Comparison of ENCODE assay signal across 8 cellular contexts in the genomic region with DNA sequence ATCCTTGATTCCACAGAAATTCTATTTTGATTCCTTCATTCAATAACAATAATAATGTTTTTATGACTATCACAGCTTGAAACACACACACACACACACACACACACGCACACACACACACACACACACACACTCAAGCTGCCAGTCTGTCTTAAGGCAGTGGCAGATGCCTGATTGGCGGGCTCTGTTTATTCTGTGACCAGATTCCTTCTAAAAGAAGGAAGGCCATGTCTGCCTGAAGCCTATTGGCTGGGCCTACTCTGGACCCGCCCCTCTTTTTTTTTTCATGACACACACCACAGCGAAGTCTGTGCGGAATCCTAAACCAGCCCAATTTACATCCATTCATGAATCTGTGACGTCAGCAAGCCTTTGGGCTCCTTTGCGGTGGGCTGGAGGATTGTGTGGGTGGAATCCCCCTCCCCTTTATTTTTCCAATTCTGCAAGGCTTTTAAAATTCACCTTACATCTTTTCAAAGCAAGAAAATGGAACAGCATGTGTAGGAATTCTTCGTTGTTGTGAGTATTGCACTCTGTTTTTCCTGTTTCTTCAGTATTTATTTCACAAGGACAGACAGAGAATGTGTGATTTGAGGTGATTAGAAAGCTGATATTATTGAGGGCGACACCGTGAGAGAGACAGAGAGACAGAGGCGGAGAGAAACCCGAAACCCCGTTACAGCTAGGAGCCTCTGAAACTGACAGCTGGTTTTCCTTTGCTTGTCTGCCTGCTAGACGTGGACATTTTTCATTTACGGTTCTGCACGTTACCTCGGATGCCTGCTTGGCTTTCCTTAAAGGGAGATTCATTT. TPM values are rescaled to one million over a fixed set of nuclear protein-coding genes. Genes with fewer than 3 reads are reported as not detected.
A peak's percentile ranks its signal among the peaks of the same experiment; 100 is the strongest.
DNase-seq lines count a peak whose midpoint lies in the region; ATAC-seq and TF ChIP-seq lines count a peak whose summit lies in the region.

A gene with protein sequence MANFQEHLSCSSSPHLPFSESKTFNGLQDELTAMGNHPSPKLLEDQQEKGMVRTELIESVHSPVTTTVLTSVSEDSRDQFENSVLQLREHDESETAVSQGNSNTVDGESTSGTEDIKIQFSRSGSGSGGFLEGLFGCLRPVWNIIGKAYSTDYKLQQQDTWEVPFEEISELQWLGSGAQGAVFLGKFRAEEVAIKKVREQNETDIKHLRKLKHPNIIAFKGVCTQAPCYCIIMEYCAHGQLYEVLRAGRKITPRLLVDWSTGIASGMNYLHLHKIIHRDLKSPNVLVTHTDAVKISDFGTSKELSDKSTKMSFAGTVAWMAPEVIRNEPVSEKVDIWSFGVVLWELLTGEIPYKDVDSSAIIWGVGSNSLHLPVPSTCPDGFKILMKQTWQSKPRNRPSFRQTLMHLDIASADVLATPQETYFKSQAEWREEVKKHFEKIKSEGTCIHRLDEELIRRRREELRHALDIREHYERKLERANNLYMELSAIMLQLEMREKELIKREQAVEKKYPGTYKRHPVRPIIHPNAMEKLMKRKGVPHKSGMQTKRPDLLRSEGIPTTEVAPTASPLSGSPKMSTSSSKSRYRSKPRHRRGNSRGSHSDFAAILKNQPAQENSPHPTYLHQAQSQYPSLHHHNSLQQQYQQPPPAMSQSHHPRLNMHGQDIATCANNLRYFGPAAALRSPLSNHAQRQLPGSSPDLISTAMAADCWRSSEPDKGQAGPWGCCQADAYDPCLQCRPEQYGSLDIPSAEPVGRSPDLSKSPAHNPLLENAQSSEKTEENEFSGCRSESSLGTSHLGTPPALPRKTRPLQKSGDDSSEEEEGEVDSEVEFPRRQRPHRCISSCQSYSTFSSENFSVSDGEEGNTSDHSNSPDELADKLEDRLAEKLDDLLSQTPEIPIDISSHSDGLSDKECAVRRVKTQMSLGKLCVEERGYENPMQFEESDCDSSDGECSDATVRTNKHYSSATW (plus strand): TSS at position 287 of the 812 bp plus-strand sequence. CDS start 65,446 bp downstream, outside the sequence.

- H3K9me3 ChIP-seq in CD4-positive, CD25-positive, alpha-beta regulatory T cell (ENCODE audit: control insufficient read depth in 2 of 2, low read length in 2 of 2): no peaks in the 10 kb centered on the region
- no peaks in the 10 kb centered on the region for H3K9me3 ChIP-seq in esophagus squamous epithelium
- no peaks in the 10 kb centered on the region for H3K9me3 ChIP-seq in mononuclear cell (ENCODE audit: low read depth, low read length)

- TF ChIP-seq CTCF in esophagus squamous epithelium (IDR thresholded peaks at IDR 0.05): no peak

- CTCF ChIA-PET in activated CD8-positive, alpha-beta memory T cell treated with anti-CD3 and anti-CD28 coated beads, Interleukin-2, amount 10 ng/mL, durations not matched to agents 7 days and 5 days (lab: Charles Lee): interaction anchor here (1.5 kb wide), 1 partner anchor 10 kb away, joined by 3 read pairs; no protein-coding TSS in a partner anchor

- TF ChIP-seq POLR2A in esophagus squamous epithelium (IDR thresholded peaks at IDR 0.05): no peak

- H3K36me3 ChIP-seq in CD4-positive, CD25-positive, alpha-beta regulatory T cell (ENCODE audit: control insufficient read depth, insufficient read depth, low read length): no peaks in the 10 kb centered on the region
- no peaks in the 10 kb centered on the region for H3K36me3 ChIP-seq in esophagus squamous epithelium

- H3K4me1 Mint-ChIP-seq in CD4-positive, CD25-positive, alpha-beta regulatory T cell: peaks cover 7 to 13% (median 10%) of the 10 kb centered on the region in 4 donors
- H3K4me1 Mint-ChIP-seq in activated CD8-positive, alpha-beta memory T cell treated with anti-CD3 and anti-CD28 coated beads, Interleukin-2, amount 10 ng/mL, durations not matched to agents 7 days and 5 days: peaks cover 8% of the 10 kb centered on the region

- H3K36me3 Mint-ChIP-seq in CD4-positive, CD25-positive, alpha-beta regulatory T cell: no peaks in the 10 kb centered on the region
- H3K36me3 Mint-ChIP-seq in activated CD8-positive, alpha-beta memory T cell treated with anti-CD3 and anti-CD28 coated beads, Interleukin-2, amount 10 ng/mL, durations not matched to agents 7 days and 5 days: no peaks in the 10 kb centered on the region

- 1% methylated on average over 16 to 17 of the region's 17 CpGs for WGBS in esophagus squamous epithelium, 2 donors

- H3K9me3 Mint-ChIP-seq in CD4-positive, CD25-positive, alpha-beta regulatory T cell: peaks cover 0 to 2% (median 0%) of the 10 kb centered on the region in 7 donors
- no peaks in the 10 kb centered on the region for H3K9me3 Mint-ChIP-seq in activated CD8-positive, alpha-beta memory T cell treated with anti-CD3 and anti-CD28 coated beads, Interleukin-2, amount 10 ng/mL, durations not matched to agents 7 days and 5 days (ENCODE audit: low read depth)

- H3K27ac Mint-ChIP-seq in CD4-positive, CD25-positive, alpha-beta regulatory T cell: peak within 1 kb of the TSS in 1 of 3 donors; percentile 42
- peak within 1 kb of the TSS; percentile 22 for H3K27ac Mint-ChIP-seq in activated CD8-positive, alpha-beta memory T cell treated with anti-CD3 and anti-CD28 coated beads, Interleukin-2, amount 10 ng/mL, durations not matched to agents 7 days and 5 days

- peaks cover 30% of the 10 kb centered on the region for H3K27me3 ChIP-seq in CD4-positive, CD25-positive, alpha-beta regulatory T cell (ENCODE audit: control insufficient read depth, insufficient read depth, low read length)
- no peaks in the 10 kb centered on the region for H3K27me3 ChIP-seq in esophagus squamous epithelium
- H3K27me3 ChIP-seq in mononuclear cell (ENCODE audit: insufficient read depth, low read length): peaks cover 47% of the 10 kb centered on the region

- DNase-seq in CD4-positive, CD25-positive, alpha-beta regulatory T cell: peak in 1 of 3 donors; percentile 59
- DNase-seq in GM19238 (ENCODE audit: insufficient read length, low spot score) (peak; percentile 50), NCI-H2227 treated with DMSO at 0.1 percent for 48 hours (lab: John Stamatoyannopoulos, UW) (peak; percentile 92), esophagus squamous epithelium (lab: John Stamatoyannopoulos, UW) (peak; percentile 21), stromal cell of bone marrow (ENCODE audit: low read depth) (peak; percentile 96)
- DNase-seq in activated CD8-positive, alpha-beta memory T cell treated with anti-CD3 and anti-CD28 coated beads, Interleukin-2, amount 10 ng/mL, durations not matched to agents 7 days and 5 days: peak; percentile 59

- peak; percentile 59 to 67 for ATAC-seq in CD4-positive, CD25-positive, alpha-beta regulatory T cell (ENCODE audit: low read depth in 2 of 2)
- peak; percentile 96 for ATAC-seq in HG03196 (IDR thresholded peaks at IDR 0.05; ENCODE audit: unreplicated experiment)
- peak; percentile 98 for ATAC-seq in activated CD8-positive, alpha-beta memory T cell treated with anti-CD3 and anti-CD28 coated beads, Interleukin-2, amount 10 ng/mL, durations not matched to agents 7 days and 5 days

- H3K4me1 ChIP-seq in CD4-positive, CD25-positive, alpha-beta regulatory T cell (ENCODE audit: control insufficient read depth, insufficient read depth, low read length, poor library complexity, severe bottlenecking): peaks cover 5% of the 10 kb centered on the region
- H3K4me1 ChIP-seq in esophagus squamous epithelium (peaks cover 0 to 37% (median 6%) of the 10 kb centered on the region in 3 donors), mononuclear cell (ENCODE audit: insufficient read depth, low read length) (peaks cover 13% of the 10 kb centered on the region)

- peak within 1 kb of the TSS in 2 of 4 donors; percentile 31 to 76 for H3K4me3 Mint-ChIP-seq in CD4-positive, CD25-positive, alpha-beta regulatory T cell
- peak within 1 kb of the TSS; percentile 79 for H3K4me3 Mint-ChIP-seq in activated CD8-positive, alpha-beta memory T cell treated with anti-CD3 and anti-CD28 coated beads, Interleukin-2, amount 10 ng/mL, durations not matched to agents 7 days and 5 days

- peaks cover 38% of the 10 kb centered on the region for H3K27me3 Mint-ChIP-seq in CD4-positive, CD25-positive, alpha-beta regulatory T cell
- peaks cover 55% of the 10 kb centered on the region for H3K27me3 Mint-ChIP-seq in activated CD8-positive, alpha-beta memory T cell treated with anti-CD3 and anti-CD28 coated beads, Interleukin-2, amount 10 ng/mL, durations not matched to agents 7 days and 5 days

- H3K27ac ChIP-seq in CD4-positive, CD25-positive, alpha-beta regulatory T cell (ENCODE audit: insufficient read depth, low read length, poor library complexity, severe bottlenecking): no peak within 1 kb of the TSS
- H3K27ac ChIP-seq in esophagus squamous epithelium: peak within 1 kb of the TSS; percentile 64 to 87 (median 84)

- peak within 1 kb of the TSS; percentile 62 for H3K4me3 ChIP-seq in CD4-positive, CD25-positive, alpha-beta regulatory T cell (ENCODE audit: low read depth, low read length)
- H3K4me3 ChIP-seq in esophagus squamous epithelium (peak within 1 kb of the TSS; percentile 35 to 68 (median 62)), mononuclear cell (ENCODE audit: low read length) (peak within 1 kb of the TSS; percentile 37)

- intact Hi-C loops in esophagus squamous epithelium (cut with DNase I): no loop called here

RNA-seq across cellular contexts. Expression of the gene that starts here (rescaled TPM):
- total RNA-seq in CD4-positive, CD25-positive, alpha-beta regulatory T cell: 3.7 TPM
- 10 to 100 TPM; 17.7 to 29.7 (median 22.3) TPM for polyA plus RNA-seq in CD4-positive, CD25-positive, alpha-beta regulatory T cell
- total RNA-seq in activated CD8-positive, alpha-beta memory T cell treated with anti-CD3 and anti-CD28 coated beads, Interleukin-2, amount 10 ng/mL, durations not matched to agents 7 days and 5 days: 10 to 100 TPM in 1 of 2 experiments, 1 to 10 TPM in 1; 9.9 to 13.9 TPM
- total RNA-seq in esophagus squamous epithelium (10 to 100 TPM; 15.1 to 30.2 (median 24.0) TPM), mononuclear cell (4.9 TPM)
